Comparison of ENCODE assay signal across 10 cellular contexts in the genomic region with DNA sequence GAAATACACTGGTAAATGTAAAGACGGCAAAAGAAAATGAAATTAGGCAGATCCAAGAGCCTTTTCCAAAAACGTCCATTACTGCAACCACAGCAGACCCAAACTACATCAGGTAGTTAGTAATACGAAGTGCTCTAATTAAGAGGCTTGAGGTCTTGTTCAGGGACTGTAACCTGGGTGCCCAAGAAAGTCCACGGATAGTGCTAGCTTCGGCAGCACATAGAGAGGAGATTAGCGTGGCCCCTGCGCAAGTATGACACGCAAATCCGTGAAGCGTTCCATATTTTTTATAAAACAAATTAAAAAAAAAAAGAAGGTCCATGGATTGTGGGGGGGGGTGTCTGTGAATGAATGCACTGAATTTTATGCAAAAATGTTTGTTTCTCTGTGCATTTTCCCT. TPM values are rescaled to one million over a fixed set of nuclear protein-coding genes. Genes with fewer than 3 reads are reported as not detected.
A peak's percentile ranks its signal among the peaks of the same experiment; 100 is the strongest.
DNase-seq lines count a peak whose midpoint lies in the region; ATAC-seq and TF ChIP-seq lines count a peak whose summit lies in the region.
"Had no signal": no experiment of that assay in that cellular context is flagged by ENCODE, and none has a peak within 500 bp of the region (broad histone marks: within the 10 kb centered on the region; RNA-seq: fewer than 3 reads in every experiment).

No MANE protein-coding gene starts in this region.

- peak overlapping the region; percentile 93 for H3K4me3 Mint-ChIP-seq in T-helper 1 cell treated with Interleukin-12 subunit alpha and Interleukin-12 subunit beta and Interleukin-4 antibody, amounts not matched to agents 30 μg/mL and 1 μg/mL, for 36 hours

- no peaks in the 10 kb centered on the region for H3K9me3 ChIP-seq in smooth muscle cell (replicated peaks; ENCODE audit: low read depth)

- peaks cover 7% of the 10 kb centered on the region for H3K36me3 Mint-ChIP-seq in T-helper 1 cell treated with Interleukin-12 subunit alpha and Interleukin-12 subunit beta and Interleukin-4 antibody, amounts not matched to agents 30 μg/mL and 1 μg/mL, for 36 hours (ENCODE audit: low read depth)

- no peak overlapping the region for H3K27ac Mint-ChIP-seq in T-helper 1 cell treated with Interleukin-12 subunit alpha and Interleukin-12 subunit beta and Interleukin-4 antibody, amounts not matched to agents 30 μg/mL and 1 μg/mL, for 36 hours

- H4K20me1 ChIP-seq in smooth muscle cell (ENCODE audit: low read depth) = peaks cover 52% of the 10 kb centered on the region

- no peaks in the 10 kb centered on the region for H3F3A ChIP-seq in smooth muscle cell (ENCODE audit: low read depth)

- H2AFZ ChIP-seq in smooth muscle cell (ENCODE audit: low read depth) = no peak overlapping the region

- H3K27me3 ChIP-seq in smooth muscle cell (ENCODE audit: low read depth) = no peaks in the 10 kb centered on the region

- peaks cover 2% of the 10 kb centered on the region for H3K36me3 ChIP-seq in smooth muscle cell (ENCODE audit: low read depth)

- peaks cover 32% of the 10 kb centered on the region for H3K4me1 Mint-ChIP-seq in T-helper 1 cell treated with Interleukin-12 subunit alpha and Interleukin-12 subunit beta and Interleukin-4 antibody, amounts not matched to agents 30 μg/mL and 1 μg/mL, for 36 hours (ENCODE audit: low read depth)

- WGBS in smooth muscle cell (ENCODE audit: low lambda C conversion rate) = 83% methylated on average over 10 of the region's 10 CpGs

- H3K9me3 Mint-ChIP-seq in T-helper 1 cell treated with Interleukin-12 subunit alpha and Interleukin-12 subunit beta and Interleukin-4 antibody, amounts not matched to agents 30 μg/mL and 1 μg/mL, for 36 hours = no peaks in the 10 kb centered on the region

- H3K9ac ChIP-seq in smooth muscle cell (ENCODE audit: low read depth) = peak overlapping the region; percentile 100

- TF ChIP-seq CTCF in VCaP (conservative IDR thresholded peaks at IDR 0.05) = no peak
- TF ChIP-seq CTCF in fibroblast of the aortic adventitia (IDR thresholded peaks at IDR 0.05; ENCODE audit: insufficient read depth, low read length) = no peak
- TF ChIP-seq CTCF in smooth muscle cell (IDR thresholded peaks at IDR 0.05; ENCODE audit: borderline replicate concordance, insufficient read depth, poor library complexity, severe bottlenecking) = no peak

- DNase-seq in T-helper 1 cell (no peak), fibroblast of the aortic adventitia (ENCODE audit: low read depth) (no peak), smooth muscle cell (lab: John Stamatoyannopoulos, UW; ENCODE audit: unreplicated experiment) (no peak), NCI-H1048 (lab: John Stamatoyannopoulos, UW) (no peak), NCI-H510A treated with DMSO at 0.1 percent for 48 hours (lab: John Stamatoyannopoulos, UW) (no peak)
- DNase-seq: caudate nucleus had no signal

- H3K27ac ChIP-seq in VCaP (peak overlapping the region; percentile 92; the same call in 1 of the 2 replicates), smooth muscle cell (ENCODE audit: low read depth) (peak overlapping the region; percentile 100)
- H3K27ac ChIP-seq: RWPE1 had no signal

- peaks cover 79% of the 10 kb centered on the region for H3K79me2 ChIP-seq in smooth muscle cell (ENCODE audit: low read depth)

- H3K27me3 Mint-ChIP-seq in T-helper 1 cell treated with Interleukin-12 subunit alpha and Interleukin-12 subunit beta and Interleukin-4 antibody, amounts not matched to agents 30 μg/mL and 1 μg/mL, for 36 hours (ENCODE audit: low read depth) = no peaks in the 10 kb centered on the region

- H3K4me3 ChIP-seq in fibroblast of the aortic adventitia (ENCODE audit: low read depth, low read length) (peak overlapping the region; percentile 94), smooth muscle cell (peak overlapping the region; percentile 97)

- peak overlapping the region; percentile 97 for H3K4me2 ChIP-seq in smooth muscle cell

- ATAC-seq in HG02973 (IDR thresholded peaks at IDR 0.05; ENCODE audit: unreplicated experiment) = no peak

- H3K4me1 ChIP-seq in smooth muscle cell (ENCODE audit: low read depth) = peaks cover 19% of the 10 kb centered on the region

RNA-seq across cellular contexts. Expression of gene COPB2, which starts 1.4 kb away (rescaled TPM):
- total RNA-seq in fibroblast of the aortic adventitia (ENCODE audit: low replicate concordance) (112 and 173 TPM in 2 replicates), smooth muscle cell (157 and 259 TPM in 2 replicates)
- 173 and 194 TPM in 2 replicates for polyA plus RNA-seq in smooth muscle cell

RNA-seq across cellular contexts. Expression of gene MRPS22, which starts 44.3 kb away (rescaled TPM):
- total RNA-seq in fibroblast of the aortic adventitia (ENCODE audit: low replicate concordance) (75.8 and 92.1 TPM in 2 replicates), smooth muscle cell (96.0 and 97.2 TPM in 2 replicates)
- 70.5 and 90.6 TPM in 2 replicates for polyA plus RNA-seq in smooth muscle cell
